14 cellular contexts compared by ENCODE assay signal in the genomic region with DNA sequence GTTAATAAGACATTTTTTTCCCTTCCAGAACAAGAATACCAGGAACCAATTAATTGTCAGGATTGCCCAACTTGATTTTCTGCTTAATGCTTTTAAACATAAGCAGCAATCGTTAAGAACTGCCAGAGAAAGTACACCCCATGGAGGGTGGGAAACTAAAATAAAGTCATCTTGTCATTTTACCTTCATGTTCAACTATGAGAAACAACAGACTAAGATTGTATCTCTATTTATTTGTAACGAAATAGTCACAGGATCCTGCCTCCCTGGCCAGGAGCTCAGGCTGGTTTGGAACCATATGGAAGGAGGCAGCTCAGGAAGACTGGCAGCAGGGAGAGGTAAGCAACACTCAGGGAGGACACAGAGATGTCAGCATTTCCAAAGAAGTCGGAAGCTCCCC.
DNase-seq lines count a peak whose midpoint lies in the region; ATAC-seq and TF ChIP-seq lines count a peak whose summit lies in the region.
"Had no signal": no experiment of that assay in that cellular context is flagged by ENCODE, and none has a peak within 500 bp of the region (broad histone marks: within the 10 kb centered on the region; RNA-seq: fewer than 3 reads in every experiment).

No MANE protein-coding gene starts in this region.

- peaks cover 97% of the 10 kb centered on the region for H3K4me1 Mint-ChIP-seq in chondrocyte (ENCODE audit: low read depth)
- H3K4me1 Mint-ChIP-seq in activated T-cell treated with anti-CD3 and anti-CD28 coated beads, Interleukin-2, amount 50 U/mL, for 4 hours (ENCODE audit: low read depth), result no peaks in the 10 kb centered on the region

- no peaks in the 10 kb centered on the region for H3K27me3 Mint-ChIP-seq in chondrocyte (ENCODE audit: low read depth)
- peaks cover 3% of the 10 kb centered on the region for H3K27me3 Mint-ChIP-seq in activated T-cell treated with anti-CD3 and anti-CD28 coated beads, Interleukin-2, amount 50 U/mL, for 4 hours (ENCODE audit: low read depth)

- no peaks in the 10 kb centered on the region for H3K9me3 Mint-ChIP-seq in chondrocyte (ENCODE audit: low read depth)
- no peaks in the 10 kb centered on the region for H3K9me3 Mint-ChIP-seq in activated T-cell treated with anti-CD3 and anti-CD28 coated beads, Interleukin-2, amount 50 U/mL, for 4 hours
- H3K9me3 Mint-ChIP-seq: activated T-cell treated with anti-CD3 and anti-CD28 coated beads, Interleukin-2, amount 50 U/mL, for 72 hours; naive thymus-derived CD4-positive, alpha-beta T cell had no signal

- TF ChIP-seq CTCF in chondrocyte (IDR thresholded peaks at IDR 0.05) (no peak), tibial artery (IDR thresholded peaks at IDR 0.05) (no peak)

- H3K36me3 ChIP-seq in SJCRH30 (no peaks in the 10 kb centered on the region; the same call in 1 of the 2 replicates), muscle layer of duodenum (ENCODE audit: control insufficient read depth in 1 of 2, insufficient read depth in 2 of 2, low read length in 2 of 2) (no peaks in the 10 kb centered on the region), tibial artery (no peaks in the 10 kb centered on the region)

- intact Hi-C loops in tibial artery (cut with DNase I; ENCODE audit: low total_unique reads), result loop anchor here (10.0 kb wide), 1 partner anchor 123 kb away; no protein-coding TSS in a partner anchor

- DNase-seq in SJCRH30 (no peak), chondrocyte (ENCODE audit: low spot score) (no peak), tibial artery (no peak), NOMO-1 (lab: John Stamatoyannopoulos, UW; ENCODE audit: unreplicated experiment in 2 of 2) (no peak)
- no peak for DNase-seq in activated T-cell treated with anti-CD3 and anti-CD28 coated beads, Interleukin-2, amount 50 U/mL, for 4 hours
- DNase-seq: activated CD4-positive, alpha-beta T cell treated with anti-CD3 and anti-CD28 coated beads for 1 hour; activated T-cell treated with anti-CD3 and anti-CD28 coated beads, Interleukin-2, amount 50 U/mL, for 72 hours; erythroblast; naive thymus-derived CD4-positive, alpha-beta T cell; NCI-H526 treated with DMSO at 0.1 percent for 48 hours; stimulated activated naive CD4-positive, alpha-beta T cell treated with Interleukin-2 at 50 U/mL for 16 hours; SW 1271 had no signal

- peak overlapping the region; percentile 99 for H3K27ac Mint-ChIP-seq in chondrocyte (ENCODE audit: unreplicated experiment)
- H3K27ac Mint-ChIP-seq: activated T-cell treated with anti-CD3 and anti-CD28 coated beads, Interleukin-2, amount 50 U/mL, for 72 hours; naive thymus-derived CD4-positive, alpha-beta T cell had no signal

- ATAC-seq in activated T-cell treated with anti-CD3 and anti-CD28 coated beads, Interleukin-2, amount 50 U/mL, for 4 hours, result no peak
- ATAC-seq in HG03039 (IDR thresholded peaks at IDR 0.05; ENCODE audit: unreplicated experiment), result no peak
- ATAC-seq: activated T-cell treated with anti-CD3 and anti-CD28 coated beads, Interleukin-2, amount 50 U/mL, for 72 hours; naive thymus-derived CD4-positive, alpha-beta T cell had no signal

- H3K4me3 ChIP-seq in SJCRH30 (peak overlapping the region; percentile 61), muscle layer of duodenum (ENCODE audit: low read depth in 1 of 2, low read length in 2 of 2) (no peak overlapping the region), tibial artery (peak overlapping the region; percentile 36 to 41)

- H3K36me3 Mint-ChIP-seq in chondrocyte (ENCODE audit: low read depth), result peaks cover 12% of the 10 kb centered on the region
- H3K36me3 Mint-ChIP-seq in activated T-cell treated with anti-CD3 and anti-CD28 coated beads, Interleukin-2, amount 50 U/mL, for 4 hours (ENCODE audit: insufficient read depth), result no peaks in the 10 kb centered on the region
- H3K36me3 Mint-ChIP-seq: naive thymus-derived CD4-positive, alpha-beta T cell had no signal

- H3K9me3 ChIP-seq in SJCRH30 (replicated peaks), result no peaks in the 10 kb centered on the region
- no peaks in the 10 kb centered on the region for H3K9me3 ChIP-seq in muscle layer of duodenum (ENCODE audit: control insufficient read depth in 1 of 2, low read length in 2 of 2)
- H3K9me3 ChIP-seq in tibial artery, result no peaks in the 10 kb centered on the region

- H3K27ac ChIP-seq in SJCRH30 (peak overlapping the region; percentile 97), muscle layer of duodenum (ENCODE audit: low read length) (peak overlapping the region; percentile 41), tibial artery (peak overlapping the region; percentile 86 to 92)

- H3K4me3 Mint-ChIP-seq in chondrocyte (ENCODE audit: unreplicated experiment), result no peak overlapping the region
- no peak overlapping the region for H3K4me3 Mint-ChIP-seq in activated T-cell treated with anti-CD3 and anti-CD28 coated beads, Interleukin-2, amount 50 U/mL, for 4 hours
- H3K4me3 Mint-ChIP-seq: activated T-cell treated with anti-CD3 and anti-CD28 coated beads, Interleukin-2, amount 50 U/mL, for 72 hours; naive thymus-derived CD4-positive, alpha-beta T cell had no signal

- H3K27me3 ChIP-seq in SJCRH30, result no peaks in the 10 kb centered on the region
- H3K27me3 ChIP-seq in muscle layer of duodenum (ENCODE audit: low read depth, low read length), result no peaks in the 10 kb centered on the region
- no peaks in the 10 kb centered on the region for H3K27me3 ChIP-seq in tibial artery

- peaks cover 54% of the 10 kb centered on the region for H3K4me1 ChIP-seq in SJCRH30
- peaks cover 16 to 22% of the 10 kb centered on the region in 2 donors for H3K4me1 ChIP-seq in muscle layer of duodenum (ENCODE audit: control insufficient read depth in 1 of 2, insufficient read depth in 2 of 2, low read length in 2 of 2)
- H3K4me1 ChIP-seq in tibial artery, result peaks cover 0 to 69% (median 43%) of the 10 kb centered on the region in 4 donors

Comparison
In these comparisons a context has a peak if more than half of its experiments do, and no peak if none do; other contexts are left out.
1. H3K27ac ChIP-seq: peak in every context shown above with its lines; median percentile 97 in SJCRH30; 89 in tibial artery; 41 in muscle layer of duodenum.
2. H3K4me3 ChIP-seq: peak in SJCRH30 (single experiment) and tibial artery (2 of 2); none in muscle layer of duodenum (0 of 2).